In the genomic region with DNA sequence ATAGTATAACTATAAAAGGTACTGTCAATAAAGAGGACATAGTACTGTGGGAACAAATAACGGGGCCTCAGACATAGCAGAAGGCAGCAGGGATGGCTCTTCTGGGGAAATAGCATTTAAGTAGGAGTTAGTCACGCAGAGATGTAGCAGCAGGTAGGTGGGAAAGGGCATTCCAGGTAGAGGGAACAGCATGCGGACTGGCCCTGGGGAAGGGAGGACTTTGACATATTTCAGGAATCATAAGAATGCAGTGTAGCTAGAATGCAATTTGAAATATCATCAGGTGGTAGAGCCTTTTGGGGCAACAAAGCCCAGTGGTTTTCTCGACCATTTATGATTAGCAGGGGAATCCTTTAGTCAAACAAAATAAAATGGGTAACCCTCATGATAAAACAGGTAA, we compare ENCODE assay signal across 23 cellular contexts.
DNase-seq lines count a peak whose midpoint lies in the region; ATAC-seq, FAIRE-seq and TF ChIP-seq lines count a peak whose summit lies in the region.
"Had no signal": no experiment of that assay in that cellular context is flagged by ENCODE, and none has a peak within 500 bp of the region (broad histone marks: within the 10 kb centered on the region; RNA-seq: fewer than 3 reads in every experiment).

No MANE protein-coding gene starts in this region.

- no peak overlapping the region for H2BK15ac ChIP-seq in H1 (ENCODE audit: low read length)

- H3K36me3 Mint-ChIP-seq in Caco-2 (ENCODE audit: insufficient read depth, unreplicated experiment), result no peaks in the 10 kb centered on the region
- H3K36me3 Mint-ChIP-seq in type B pancreatic cell, result peaks cover 3% of the 10 kb centered on the region
- H3K36me3 Mint-ChIP-seq in activated T-cell treated with anti-CD3 and anti-CD28 coated beads, Interleukin-2, amount 50 U/mL, for 72 hours (ENCODE audit: insufficient read depth in 2 of 2), result peaks cover 0 to 6% of the 10 kb centered on the region in 2 donors
- H3K36me3 Mint-ChIP-seq: CD4-positive, CD25-positive, alpha-beta regulatory T cell; CD8-positive, alpha-beta memory T cell had no signal

- no peak overlapping the region for H3K56ac ChIP-seq in H1 (replicated peaks; ENCODE audit: insufficient read length, low read depth, low read length)

- CTCF ChIA-PET in Caco-2 (lab: Charles Lee), result no interaction called here
- CTCF ChIA-PET in H1 (lab: Charles Lee; ENCODE audit: partially characterized antibody), result no interaction called here

- peaks cover 3% of the 10 kb centered on the region; the same call in 1 of the 2 replicates for H3K9me3 ChIP-seq in Caco-2
- no peaks in the 10 kb centered on the region for H3K9me3 ChIP-seq in H1 (ENCODE audit: insufficient read depth in 2 of 2, low read depth in 1 of 2, low read length in 1 of 2)
- H3K9me3 ChIP-seq: BE2C had no signal

- 0 out of 2 replicates have a peak overlapping the region, but pooled peaks have one; percentile 9 for H2AK5ac ChIP-seq in H1 (ENCODE audit: low read depth, low read length)

- H3K4me3 ChIP-seq in Caco-2 (ENCODE audit: low read depth, low read length) (no peak overlapping the region), H1 (ENCODE audit: extremely low read depth in 1 of 4, insufficient read depth in 2 of 4, low read depth in 3 of 4, low read length in 4 of 4) (no peak overlapping the region)
- H3K4me3 ChIP-seq: GM23248 had no signal

- no peak overlapping the region for H4K91ac ChIP-seq in H1 (replicated peaks; ENCODE audit: insufficient read length, low read length)

- H3K14ac ChIP-seq in H1 (ENCODE audit: insufficient read length), result no peak overlapping the region

- H3K18ac ChIP-seq in H1 (ENCODE audit: extremely low read depth, low read length), result no peak overlapping the region

- intact Hi-C loops in Caco-2 (cut with micrococcal nuclease; ENCODE audit: unreplicated experiment), result no loop called here

- H3K4me1 ChIP-seq in Caco-2 (peaks cover 45% of the 10 kb centered on the region), H1 (replicated peaks in 1 of 4; ENCODE audit: control insufficient read depth in 3 of 4, insufficient read depth in 4 of 4, low read length in 3 of 4) (no peaks in the 10 kb centered on the region)
- H3K4me1 ChIP-seq: BE2C had no signal

- WGBS in H1 (ENCODE audit: extremely low coverage in 1 of 2, insufficient coverage in 1 of 2, insufficient read length in 1 of 2, insufficient replicate concordance in 2 of 2, low coverage in 1 of 2, low lambda C conversion rate in 2 of 2, missing lambda C conversion rate in 1 of 2), 2 experiments, result 86% methylated on average over 4 of the region's 4 CpGs; no CpG with 5 or more reads in 1 of the 2 experiments

- H3K4me1 Mint-ChIP-seq in Caco-2 (ENCODE audit: low read depth, unreplicated experiment), result peaks cover 46% of the 10 kb centered on the region
- H3K4me1 Mint-ChIP-seq in type B pancreatic cell (ENCODE audit: unreplicated experiment), result peaks cover 22% of the 10 kb centered on the region
- H3K4me1 Mint-ChIP-seq in activated T-cell treated with anti-CD3 and anti-CD28 coated beads, Interleukin-2, amount 50 U/mL, for 72 hours (ENCODE audit: low read depth), result no peaks in the 10 kb centered on the region
- H3K4me1 Mint-ChIP-seq: CD4-positive, CD25-positive, alpha-beta regulatory T cell; CD8-positive, alpha-beta memory T cell had no signal

- H3K36me3 ChIP-seq in Caco-2 (ENCODE audit: control insufficient read depth, insufficient read depth, low read length), result no peaks in the 10 kb centered on the region
- H3K36me3 ChIP-seq in H1 (ENCODE audit: control insufficient read depth in 2 of 4, insufficient read depth in 4 of 4, low read length in 3 of 4), result no peaks in the 10 kb centered on the region
- H3K36me3 ChIP-seq: BE2C had no signal

- H3K23me2 ChIP-seq in H1 (ENCODE audit: low read depth, low read length), result no peaks in the 10 kb centered on the region

- H4K8ac ChIP-seq in H1 (ENCODE audit: extremely low read depth, insufficient read depth, low read length), result no peak overlapping the region

- H2BK5ac ChIP-seq in H1 (ENCODE audit: low read depth, low read length), result no peak overlapping the region

- no peak for FAIRE-seq in H1 (lab: Jason Lieb, UNC)
- FAIRE-seq: D721Med, G401.6, GM12892, GM18507 had no signal

- H3K79me2 ChIP-seq in H1 (ENCODE audit: control insufficient read depth in 1 of 2, insufficient read depth in 2 of 2, low read length in 2 of 2), result no peaks in the 10 kb centered on the region

- no peaks in the 10 kb centered on the region for H4K20me1 ChIP-seq in H1 (replicated peaks in 1 of 2; ENCODE audit: control insufficient read depth in 1 of 2, insufficient read depth in 2 of 2, low read length in 2 of 2)

- TF ChIP-seq RAD21 in H1 (IDR thresholded peaks at IDR 0.05 in 1 of 2, conservative IDR thresholded peaks at IDR 0.05 in 1 of 2; ENCODE audit: low read depth in 2 of 2, low read length in 2 of 2), result no peak

- BruUV-seq in Caco-2 (replicated peaks; lab: Mats Ljungman, UMichigan), result no TSS peak

- no peak overlapping the region for H2AFZ ChIP-seq in H1 (ENCODE audit: low read length)
- H2AFZ ChIP-seq: GM23248 had no signal

- no peaks in the 10 kb centered on the region for H3K79me1 ChIP-seq in H1 (ENCODE audit: low read depth, low read length)

- H3K23ac ChIP-seq in H1 (ENCODE audit: insufficient read length), result no peak overlapping the region

- H2BK12ac ChIP-seq in H1 (ENCODE audit: low read depth, low read length), result no peak overlapping the region

- no peak overlapping the region for H2BK20ac ChIP-seq in H1 (ENCODE audit: low read length)

- TF ChIP-seq CTCF in Caco-2 (IDR thresholded peaks at IDR 0.05; ENCODE audit: insufficient read depth in 1 of 2, low read depth in 1 of 2, low read length in 1 of 2, severe bottlenecking in 1 of 2, unreplicated experiment in 1 of 2), result no peak
- no peak for TF ChIP-seq CTCF in H1 (IDR thresholded peaks at IDR 0.05; ENCODE audit: control extremely low read depth in 1 of 3, insufficient read depth in 1 of 3, low read depth in 1 of 3, low read length in 3 of 3)
- no peak for TF ChIP-seq CTCF in type B pancreatic cell (conservative IDR thresholded peaks at IDR 0.05)

- POLR2A ChIA-PET in Caco-2 (lab: Charles Lee), result no interaction called here
- POLR2A ChIA-PET in H1 (lab: Charles Lee; ENCODE audit: partially characterized antibody), result no interaction called here

- no peak for TF ChIP-seq POLR2A in H1 (IDR thresholded peaks at IDR 0.05; ENCODE audit: control extremely low read depth in 1 of 2, low read depth in 2 of 2, low read length in 2 of 2)

- no peak overlapping the region for H4K5ac ChIP-seq in H1 (ENCODE audit: insufficient read length, low read depth, low read length)

- H3K9ac ChIP-seq in H1 (replicated peaks in 1 of 4; ENCODE audit: extremely low read depth in 1 of 4, low read depth in 3 of 4, low read length in 3 of 4), result no peak overlapping the region
- H3K9ac ChIP-seq: GM23248 had no signal

- no peak overlapping the region for H3K4ac ChIP-seq in H1 (replicated peaks; ENCODE audit: insufficient read length, low read depth, low read length)

- no peak overlapping the region; the same call in 1 of the 2 replicates for H3K27ac ChIP-seq in H1 (ENCODE audit: low read depth, low read length)
- H3K27ac ChIP-seq: GM23248, HL-60 had no signal

- peak overlapping the region; percentile 76 for H3K27ac Mint-ChIP-seq in Caco-2 (ENCODE audit: unreplicated experiment)
- H3K27ac Mint-ChIP-seq in type B pancreatic cell, result peak overlapping the region; percentile 54
- H3K27ac Mint-ChIP-seq in activated T-cell treated with anti-CD3 and anti-CD28 coated beads, Interleukin-2, amount 50 U/mL, for 72 hours, result no peak overlapping the region
- H3K27ac Mint-ChIP-seq: CD4-positive, CD25-positive, alpha-beta regulatory T cell; HFFc6 had no signal

- DNase-seq in Caco-2 (peak; percentile 53 to 62), H1 (ENCODE audit: low read depth in 1 of 2, low spot score in 2 of 2) (no peak), iPS DF 19.7 (ENCODE audit: low read depth, low spot score) (peak; percentile 15), type B pancreatic cell (ENCODE audit: extremely low spot score, unreplicated experiment) (no peak), glomerular visceral epithelial cell (ENCODE audit: extremely low spot score) (no peak), GDM1 (lab: John Stamatoyannopoulos, UW) (no peak)
- no peak for DNase-seq in activated T-cell treated with anti-CD3 and anti-CD28 coated beads, Interleukin-2, amount 50 U/mL, for 72 hours
- DNase-seq: ACHN; BE2C; C1 segment of cervical spinal cord; CD4-positive, CD25-positive, alpha-beta regulatory T cell; CD8-positive, alpha-beta memory T cell; COR-L47; GM23248; H7; HFFc6; IMR-90 had no signal

- ATAC-seq in activated T-cell treated with anti-CD3 and anti-CD28 coated beads, Interleukin-2, amount 50 U/mL, for 72 hours (replicated peaks in 1 of 2), result no peak
- ATAC-seq: HCT116 had no signal

- H3K27me3 ChIP-seq in Caco-2 (replicated peaks; ENCODE audit: control insufficient read depth, insufficient read depth, low read length) (no peaks in the 10 kb centered on the region), H1 (replicated peaks in 1 of 4; ENCODE audit: control insufficient read depth in 3 of 4, extremely low read depth in 1 of 4, insufficient read depth in 3 of 4, low read length in 3 of 4) (no peaks in the 10 kb centered on the region)
- H3K27me3 ChIP-seq: BE2C had no signal

- H3K9me3 Mint-ChIP-seq in Caco-2 (ENCODE audit: unreplicated experiment) (peaks cover 21% of the 10 kb centered on the region), type B pancreatic cell (peaks cover 9% of the 10 kb centered on the region)
- peaks cover 7 to 10% of the 10 kb centered on the region in 2 donors for H3K9me3 Mint-ChIP-seq in activated T-cell treated with anti-CD3 and anti-CD28 coated beads, Interleukin-2, amount 50 U/mL, for 72 hours

- no peak overlapping the region for H2BK120ac ChIP-seq in H1 (replicated peaks; ENCODE audit: low read depth, low read length)

- peak overlapping the region; percentile 45 for H3K4me3 Mint-ChIP-seq in Caco-2 (ENCODE audit: unreplicated experiment)
- peak overlapping the region; percentile 55 for H3K4me3 Mint-ChIP-seq in type B pancreatic cell
- H3K4me3 Mint-ChIP-seq in activated T-cell treated with anti-CD3 and anti-CD28 coated beads, Interleukin-2, amount 50 U/mL, for 72 hours, result no peak overlapping the region
- H3K4me3 Mint-ChIP-seq: CD4-positive, CD25-positive, alpha-beta regulatory T cell; CD8-positive, alpha-beta memory T cell; HFFc6 had no signal

- H3K4me2 ChIP-seq in H1 (ENCODE audit: insufficient read depth in 1 of 2, low read depth in 2 of 2, low read length in 2 of 2), result no peak overlapping the region

- TF ChIP-seq EP300 in H1 (IDR thresholded peaks at IDR 0.05; ENCODE audit: borderline replicate concordance in 1 of 2, low read depth in 2 of 2, low read length in 2 of 2), result no peak

- no peaks in the 10 kb centered on the region for H3K27me3 Mint-ChIP-seq in Caco-2 (ENCODE audit: insufficient read depth, unreplicated experiment)
- no peaks in the 10 kb centered on the region for H3K27me3 Mint-ChIP-seq in type B pancreatic cell
- no peaks in the 10 kb centered on the region for H3K27me3 Mint-ChIP-seq in activated T-cell treated with anti-CD3 and anti-CD28 coated beads, Interleukin-2, amount 50 U/mL, for 72 hours (ENCODE audit: low read depth)

TF ChIP-seq in H1, 55 proteins besides CTCF, POLR2A, EP300 and RAD21 (continues in another document):
- TF ChIP-seq SAP30 (IDR thresholded peaks at IDR 0.05; ENCODE audit: insufficient read depth, insufficient replicate concordance, low read length), result no peak

Comparison
In these comparisons a context has a peak if more than half of its experiments do, and no peak if none do; other contexts are left out.
1. DNase-seq: peak in Caco-2 (2 of 2) and iPS DF 19.7 (single experiment); none in H1 (0 of 2), type B pancreatic cell (single experiment), glomerular visceral epithelial cell (single experiment), GDM1 (single experiment) and activated T-cell treated with anti-CD3 and anti-CD28 coated beads, Interleukin-2, amount 50 U/mL, for 72 hours (0 of 2).
2. H3K4me3 Mint-ChIP-seq: peak in Caco-2 (single experiment) and type B pancreatic cell (single experiment); none in activated T-cell treated with anti-CD3 and anti-CD28 coated beads, Interleukin-2, amount 50 U/mL, for 72 hours (0 of 2).